8 cellular contexts compared by ENCODE assay signal in genomic region chrX:107025538-107025937, GRCh38. TPM values are rescaled to one million over a fixed set of nuclear protein-coding genes. Genes with fewer than 3 reads are reported as not detected.
DNase-seq lines count a peak whose midpoint lies in the region; ATAC-seq, FAIRE-seq and TF ChIP-seq lines count a peak whose summit lies in the region.

No MANE protein-coding gene starts in this region.

- H3K36me3 Mint-ChIP-seq in endothelial cell (ENCODE audit: low read depth, unreplicated experiment), result no peaks in the 10 kb centered on the region

- peak in 3 of 4 donors; percentile 65 to 77 (median 70) for ATAC-seq in pancreas
- no peak for ATAC-seq in gastrocnemius medialis

- intact Hi-C loops in pancreas (cut with DNase I), result no loop called here
- intact Hi-C loops in gastrocnemius medialis (cut with DNase I; ENCODE audit: low total_unique reads), result no loop called here

- WGBS in pancreas, 2 donors, result 9 to 13% methylated on average over 2 of the region's 2 CpGs

- no peaks in the 10 kb centered on the region for H3K4me1 ChIP-seq in pancreas
- H3K4me1 ChIP-seq in gastrocnemius medialis, result no peaks in the 10 kb centered on the region

- no peaks in the 10 kb centered on the region for H3K9me3 Mint-ChIP-seq in endothelial cell (ENCODE audit: unreplicated experiment)

- no peak overlapping the region for H3K27ac Mint-ChIP-seq in endothelial cell (ENCODE audit: unreplicated experiment)

- H3K36me3 ChIP-seq in pancreas (no peaks in the 10 kb centered on the region), gastrocnemius medialis (no peaks in the 10 kb centered on the region), MG63 (no peaks in the 10 kb centered on the region)

- peaks cover 0 to 10% (median 0%) of the 10 kb centered on the region in 4 donors for H3K27me3 ChIP-seq in pancreas
- H3K27me3 ChIP-seq in gastrocnemius medialis, result peaks cover 0 to 2% (median 0%) of the 10 kb centered on the region in 3 donors
- no peaks in the 10 kb centered on the region for H3K27me3 ChIP-seq in MG63

- peak; percentile 86 for FAIRE-seq in pancreas (lab: Jason Lieb, UNC)

- H3K27ac ChIP-seq in pancreas (no peak overlapping the region), gastrocnemius medialis (no peak overlapping the region)

- H3K4me3 ChIP-seq in pancreas (no peak overlapping the region), gastrocnemius medialis (no peak overlapping the region), MG63 (no peak overlapping the region)

- DNase-seq in AG08395 (ENCODE audit: low spot score) (peak; percentile 35), GM13976 (ENCODE audit: low spot score) (peak; percentile 9), NCI-H526 (lab: John Stamatoyannopoulos, UW) (peak; percentile 0 to 51), endothelial cell (ENCODE audit: low spot score) (peak; percentile 15), pancreas (no peak), gastrocnemius medialis (no peak), MG63 (no peak)
- no peak for DNase-seq in effector CD4-positive, alpha-beta T cell

- H3K27me3 Mint-ChIP-seq in endothelial cell (ENCODE audit: unreplicated experiment), result no peaks in the 10 kb centered on the region

- TF ChIP-seq CTCF in GM13976 (IDR thresholded peaks at IDR 0.05; ENCODE audit: borderline replicate concordance, control extremely low read depth, extremely low read depth, insufficient read depth, missing control alignments) (peak; percentile 37), endothelial cell (IDR thresholded peaks at IDR 0.05; ENCODE audit: unreplicated experiment) (peak; percentile 14), pancreas (IDR thresholded peaks at IDR 0.05) (peak in 3 of 4 donors; percentile 33 to 46 (median 36)), gastrocnemius medialis (IDR thresholded peaks at IDR 0.05 in 4 of 5, conservative IDR thresholded peaks at IDR 0.05 in 1 of 5) (no peak)

- H3K4me1 Mint-ChIP-seq in endothelial cell (ENCODE audit: unreplicated experiment), result no peaks in the 10 kb centered on the region

- TF ChIP-seq POLR2A in gastrocnemius medialis (IDR thresholded peaks at IDR 0.05), result no peak

- peaks cover 0 to 3% (median 0%) of the 10 kb centered on the region in 4 donors for H3K9me3 ChIP-seq in pancreas
- H3K9me3 ChIP-seq in gastrocnemius medialis, result no peaks in the 10 kb centered on the region
- H3K9me3 ChIP-seq in MG63, result no peaks in the 10 kb centered on the region

- H3K4me3 Mint-ChIP-seq in endothelial cell (ENCODE audit: unreplicated experiment), result no peak overlapping the region

- in situ Hi-C loops in GM13976 (cut with MboI; ENCODE audit: low sequenced_read_pairs, unreplicated experiment) (no loop called here), gastrocnemius medialis (cut with MboI; ENCODE audit: low sequenced_read_pairs in 4 of 4) (no loop called here)

RNA-seq across cellular contexts. Expression of gene MORC4, which starts 25.5 kb away (rescaled TPM):
- total RNA-seq in endothelial cell (ENCODE audit: unreplicated experiment), result 4.5 TPM
- total RNA-seq in pancreas, result 10 to 100 TPM in 4 of 6 donors, 1 to 10 TPM in 2; 8.9 to 12.6 (median 10.4) TPM
- polyA plus RNA-seq in pancreas, result 1 to 10 TPM; 5.4 to 5.7 TPM
- 10 to 100 TPM in 1 of 4 donors, 1 to 10 TPM in 3; 5.0 to 10.0 (median 8.4) TPM for total RNA-seq in gastrocnemius medialis
- 15.8 and 26.2 TPM in 2 replicates for total RNA-seq in MG63 (2014; rRNA removed; shearing (Covaris generic); ENCODE audit: low replicate concordance)

Comparison
In these comparisons a context has a peak if more than half of its experiments do, and no peak if none do; other contexts are left out.
1. DNase-seq: peak in AG08395 (single experiment), GM13976 (single experiment), NCI-H526 (2 of 2) and endothelial cell (single experiment); none in pancreas (0 of 6), effector CD4-positive, alpha-beta T cell (single experiment), gastrocnemius medialis (0 of 2) and MG63 (single experiment).
2. CTCF ChIP-seq: peak in GM13976 (single experiment), endothelial cell (single experiment) and pancreas (3 of 4); none in gastrocnemius medialis (0 of 5).
3. ATAC-seq: peak in pancreas (3 of 4); none in gastrocnemius medialis (0 of 2).